9 cellular contexts compared by ENCODE assay signal in genomic region chr1:219927298-219927955, GRCh38. TPM values are rescaled to one million over a fixed set of nuclear protein-coding genes. Genes with fewer than 3 reads are reported as not detected.
DNase-seq lines count a peak whose midpoint lies in the region; ATAC-seq and TF ChIP-seq lines count a peak whose summit lies in the region.
"Had no signal": no experiment of that assay in that cellular context is flagged by ENCODE, and none has a peak within 500 bp of the region (broad histone marks: within the 10 kb centered on the region; RNA-seq: fewer than 3 reads in every experiment).

No MANE protein-coding gene starts in this region.

- no peak for TF ChIP-seq CTCF in left ventricle myocardium inferior (IDR thresholded peaks at IDR 0.05; ENCODE audit: borderline replicate concordance)
- no peak for TF ChIP-seq CTCF in astrocyte of the spinal cord (IDR thresholded peaks at IDR 0.05; ENCODE audit: low read depth, low read length)
- TF ChIP-seq CTCF in GM10266 (IDR thresholded peaks at IDR 0.05; ENCODE audit: control insufficient read depth, insufficient read depth, low read depth, missing control alignments), result no peak

- peaks cover 13% of the 10 kb centered on the region for H3K4me1 ChIP-seq in left ventricle myocardium inferior
- H3K4me1 ChIP-seq in mucosa of rectum (ENCODE audit: control insufficient read depth in 2 of 2, insufficient read depth in 2 of 2, low read length in 2 of 2), result peaks cover 8 to 12% of the 10 kb centered on the region in 2 donors
- peaks cover 2% of the 10 kb centered on the region for H3K4me1 ChIP-seq in urinary bladder (ENCODE audit: insufficient read depth)

- H3K27ac ChIP-seq in left ventricle myocardium inferior (replicated peaks), result no peak overlapping the region
- peak overlapping the region; percentile 58 to 75 for H3K27ac ChIP-seq in mucosa of rectum (ENCODE audit: low read depth in 2 of 2, low read length in 2 of 2)
- H3K27ac ChIP-seq in urinary bladder (ENCODE audit: low read depth), result no peak overlapping the region
- H3K27ac ChIP-seq: epithelial cell of prostate had no signal

- H3K27me3 ChIP-seq in left ventricle myocardium inferior (ENCODE audit: low read depth) (peaks cover 56% of the 10 kb centered on the region), mucosa of rectum (ENCODE audit: control insufficient read depth in 2 of 2, insufficient read depth in 2 of 2, low read length in 2 of 2) (peaks cover 26 to 41% of the 10 kb centered on the region in 2 donors)

- H3K4me3 ChIP-seq in left ventricle myocardium inferior, result peak overlapping the region; percentile 65
- peak overlapping the region; percentile 41 for H3K4me3 ChIP-seq in astrocyte of the spinal cord (ENCODE audit: low read depth, low read length)
- peak overlapping the region; percentile 58 to 68 for H3K4me3 ChIP-seq in mucosa of rectum (ENCODE audit: low read length in 2 of 2)
- peak overlapping the region; percentile 30 for H3K4me3 ChIP-seq in urinary bladder (ENCODE audit: low read depth, low read length)

- H3K9me3 ChIP-seq in left ventricle myocardium inferior (replicated peaks) (no peaks in the 10 kb centered on the region), mucosa of rectum (ENCODE audit: control insufficient read depth in 2 of 2, low read length in 2 of 2) (no peaks in the 10 kb centered on the region)

- H3K9ac ChIP-seq in mucosa of rectum (ENCODE audit: low read depth in 1 of 2, low read length in 2 of 2), result peak overlapping the region in 1 of 2 donors; percentile 47

- DNase-seq in left ventricle myocardium inferior (no peak), Right ventricle myocardium superior (no peak), astrocyte of the spinal cord (ENCODE audit: low read depth, low spot score) (no peak), GM10266 (ENCODE audit: extremely low spot score) (no peak), midbrain (lab: John Stamatoyannopoulos, UW) (no peak)

- WGBS in urinary bladder, result 19% methylated on average over 31 of the region's 31 CpGs

- no peaks in the 10 kb centered on the region for H3K36me3 ChIP-seq in left ventricle myocardium inferior
- H3K36me3 ChIP-seq in mucosa of rectum (ENCODE audit: control insufficient read depth in 2 of 2, insufficient read depth in 2 of 2, low read length in 2 of 2), result peaks cover 0 to under 1% of the 10 kb centered on the region in 2 donors
- H3K36me3 ChIP-seq in urinary bladder (ENCODE audit: insufficient read depth), result no peaks in the 10 kb centered on the region

- intact Hi-C loops in left ventricle myocardium inferior (cut with micrococcal nuclease), result no loop called here
- intact Hi-C loops in Right ventricle myocardium superior (cut with DNase I), result no loop called here

- no peak for ATAC-seq in Right ventricle myocardium superior (ENCODE audit: poor library complexity)
- no peak for ATAC-seq in HG02870 (IDR thresholded peaks at IDR 0.05; ENCODE audit: unreplicated experiment)

- in situ Hi-C loops in astrocyte of the spinal cord (cut with HindIII; ENCODE audit: low sequenced_read_pairs), result no loop called here

RNA-seq across cellular contexts. Expression of gene SLC30A10, which starts 0.9 kb away (rescaled TPM):
- total RNA-seq in left ventricle myocardium inferior (0.47 TPM), Right ventricle myocardium superior (0.32 TPM), urinary bladder (1.4 TPM)
- polyA plus RNA-seq in urinary bladder, result not detected

Comparison
In these comparisons a context has a peak if more than half of its experiments do, and no peak if none do; other contexts are left out.
1. H3K27ac ChIP-seq: peak in mucosa of rectum (2 of 2); none in left ventricle myocardium inferior (single experiment) and urinary bladder (single experiment).
2. Peak in every context shown above with its lines, with median percentiles within 50 percentile points of each other: H3K4me3 ChIP-seq.